1 cellular context compared by ENCODE assay signal in the genomic region with DNA sequence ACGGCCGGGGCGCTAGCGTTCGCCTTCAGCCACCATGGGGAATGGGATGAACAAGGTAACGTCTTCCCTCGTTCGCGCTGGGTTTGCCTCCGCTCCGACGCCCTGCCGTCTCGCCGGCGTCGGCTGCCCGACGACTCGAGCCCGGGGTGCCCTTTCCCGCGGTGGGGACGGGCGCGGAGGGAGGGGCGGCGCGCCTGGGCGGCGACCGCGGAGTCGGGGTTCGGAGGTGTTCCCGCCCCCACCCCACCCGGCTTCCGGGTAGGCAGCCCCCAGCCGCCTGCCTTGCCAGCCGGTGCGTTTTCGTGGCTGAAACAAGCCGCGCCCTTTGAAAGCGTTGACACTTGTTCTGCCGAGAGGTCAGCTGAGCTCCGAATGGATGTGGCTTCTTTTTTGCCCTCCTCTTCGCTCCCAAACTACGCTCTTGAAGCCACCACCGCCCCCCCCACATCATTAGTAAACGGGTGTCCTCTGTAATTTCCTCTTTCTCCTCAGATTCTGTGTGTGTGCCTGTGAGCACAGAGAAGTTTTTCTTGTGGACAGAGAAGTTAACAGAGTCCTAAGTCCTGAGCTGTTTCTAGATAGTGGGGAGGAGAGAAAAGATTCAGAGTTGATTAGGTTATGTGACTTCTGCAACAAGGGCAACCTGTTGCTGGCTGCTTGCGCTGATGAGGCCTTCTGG.
TF ChIP-seq lines count a peak whose summit lies in the region.

No MANE protein-coding gene starts in this region.

TF ChIP-seq in GM12878, 131 proteins besides CTCF, POLR2A, EP300 and RAD21 (continued from another document and continues in another):
- TF ChIP-seq, protein P1, sequence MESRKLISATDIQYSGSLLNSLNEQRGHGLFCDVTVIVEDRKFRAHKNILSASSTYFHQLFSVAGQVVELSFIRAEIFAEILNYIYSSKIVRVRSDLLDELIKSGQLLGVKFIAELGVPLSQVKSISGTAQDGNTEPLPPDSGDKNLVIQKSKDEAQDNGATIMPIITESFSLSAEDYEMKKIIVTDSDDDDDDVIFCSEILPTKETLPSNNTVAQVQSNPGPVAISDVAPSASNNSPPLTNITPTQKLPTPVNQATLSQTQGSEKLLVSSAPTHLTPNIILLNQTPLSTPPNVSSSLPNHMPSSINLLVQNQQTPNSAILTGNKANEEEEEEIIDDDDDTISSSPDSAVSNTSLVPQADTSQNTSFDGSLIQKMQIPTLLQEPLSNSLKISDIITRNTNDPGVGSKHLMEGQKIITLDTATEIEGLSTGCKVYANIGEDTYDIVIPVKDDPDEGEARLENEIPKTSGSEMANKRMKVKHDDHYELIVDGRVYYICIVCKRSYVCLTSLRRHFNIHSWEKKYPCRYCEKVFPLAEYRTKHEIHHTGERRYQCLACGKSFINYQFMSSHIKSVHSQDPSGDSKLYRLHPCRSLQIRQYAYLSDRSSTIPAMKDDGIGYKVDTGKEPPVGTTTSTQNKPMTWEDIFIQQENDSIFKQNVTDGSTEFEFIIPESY (IDR thresholded peaks at IDR 0.05) = no peak
- TF ChIP-seq NFYA (IDR thresholded peaks at IDR 0.05; ENCODE audit: borderline replicate concordance, low read depth, low read length) (no peak), EZH2 (IDR thresholded peaks at IDR 0.05; ENCODE audit: borderline replicate concordance, control insufficient read depth, low read depth, low read length) (no peak), WRNIP1 (IDR thresholded peaks at IDR 0.05; ENCODE audit: borderline replicate concordance, low read depth, low read length) (peak; percentile 85; the same call in 1 of the 2 replicates), ZNF622 (IDR thresholded peaks at IDR 0.05) (no peak), RELB (IDR thresholded peaks at IDR 0.05; ENCODE audit: low read depth) (no peak; the same call in 1 of the 2 replicates), SMAD1 (IDR thresholded peaks at IDR 0.05; ENCODE audit: low read depth, partially characterized antibody) (peak; percentile 97), CREM (IDR thresholded peaks at IDR 0.05; ENCODE audit: low read depth) (no peak), MEF2B (IDR thresholded peaks at IDR 0.05; ENCODE audit: partially characterized antibody, poor library complexity, severe bottlenecking) (no peak), CEBPB (IDR thresholded peaks at IDR 0.05; ENCODE audit: borderline replicate concordance in 1 of 2, low read depth in 2 of 2, low read length in 2 of 2) (no peak), PKNOX1 (IDR thresholded peaks at IDR 0.05) (no peak; the same call in 1 of the 2 replicates), SMC3 (IDR thresholded peaks at IDR 0.05; ENCODE audit: borderline replicate concordance, low read length) (no peak; the same call in 1 of the 2 replicates), SP1 (IDR thresholded peaks at IDR 0.05; ENCODE audit: low read depth, low read length) (peak; percentile 21), BMI1 (IDR thresholded peaks at IDR 0.05; ENCODE audit: borderline replicate concordance) (no peak), ZNF592 (IDR thresholded peaks at IDR 0.05) (no peak), NBN (IDR thresholded peaks at IDR 0.05) (peak; percentile 78), RB1 (IDR thresholded peaks at IDR 0.05; ENCODE audit: borderline replicate concordance) (peak; percentile 20; the same call in 1 of the 2 replicates), KDM1A (IDR thresholded peaks at IDR 0.05; ENCODE audit: borderline replicate concordance) (no peak), RFX5 (IDR thresholded peaks at IDR 0.05; ENCODE audit: low read depth, low read length) (peak; percentile 25; the same call in 1 of the 2 replicates), MYB (IDR thresholded peaks at IDR 0.05; ENCODE audit: borderline replicate concordance, low read depth, low read length) (no peak), BCL11A (IDR thresholded peaks at IDR 0.05; ENCODE audit: low read depth, low read length) (no peak; the same call in 1 of the 2 replicates), KAT2A (conservative IDR thresholded peaks at IDR 0.05; ENCODE audit: control insufficient read depth, low read depth, low read length) (no peak), ZNF217 (IDR thresholded peaks at IDR 0.05) (no peak), MXI1 (IDR thresholded peaks at IDR 0.05; ENCODE audit: low read depth, low read length) (peak; percentile 79), JUNB (IDR thresholded peaks at IDR 0.05) (peak; percentile 34; the same call in 1 of the 2 replicates), NFXL1 (IDR thresholded peaks at IDR 0.05; ENCODE audit: borderline replicate concordance) (no peak), HDAC6 (IDR thresholded peaks at IDR 0.05; ENCODE audit: unreplicated experiment) (peak; percentile 53), YY1 (IDR thresholded peaks at IDR 0.05; ENCODE audit: low read depth, low read length) (peak; percentile 67), RUNX3 (IDR thresholded peaks at IDR 0.05; ENCODE audit: low read length) (no peak), ZZZ3 (IDR thresholded peaks at IDR 0.05; ENCODE audit: control insufficient read depth, insufficient read length, low read depth) (no peak), ATF7 (IDR thresholded peaks at IDR 0.05; ENCODE audit: low read depth) (peak; percentile 59), TAF1 (IDR thresholded peaks at IDR 0.05; ENCODE audit: borderline replicate concordance, low read depth, low read length) (peak; percentile 90), FOXM1 (IDR thresholded peaks at IDR 0.05; ENCODE audit: low read depth, low read length) (no peak), SRF (IDR thresholded peaks at IDR 0.05; ENCODE audit: low read depth in 2 of 2, low read length in 2 of 2) (peak in 1 of 2 experiments; percentile 10; a peak in 1 of 4 replicates), MTA3 (IDR thresholded peaks at IDR 0.05; ENCODE audit: borderline replicate concordance, low read length) (no peak), ESRRA (IDR thresholded peaks at IDR 0.05; ENCODE audit: low read length) (no peak), HCFC1 (IDR thresholded peaks at IDR 0.05; ENCODE audit: low read length) (no peak), CHD4 (IDR thresholded peaks at IDR 0.05) (no peak), CREB1 (IDR thresholded peaks at IDR 0.05; ENCODE audit: low read depth) (no peak)
- TF ChIP-seq, protein P2, sequence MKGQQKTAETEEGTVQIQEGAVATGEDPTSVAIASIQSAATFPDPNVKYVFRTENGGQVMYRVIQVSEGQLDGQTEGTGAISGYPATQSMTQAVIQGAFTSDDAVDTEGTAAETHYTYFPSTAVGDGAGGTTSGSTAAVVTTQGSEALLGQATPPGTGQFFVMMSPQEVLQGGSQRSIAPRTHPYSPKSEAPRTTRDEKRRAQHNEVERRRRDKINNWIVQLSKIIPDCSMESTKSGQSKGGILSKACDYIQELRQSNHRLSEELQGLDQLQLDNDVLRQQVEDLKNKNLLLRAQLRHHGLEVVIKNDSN (IDR thresholded peaks at IDR 0.05; ENCODE audit: borderline replicate concordance, extremely low read length, insufficient read depth, low read depth, low read length) = no peak
- TF ChIP-seq, protein P3, sequence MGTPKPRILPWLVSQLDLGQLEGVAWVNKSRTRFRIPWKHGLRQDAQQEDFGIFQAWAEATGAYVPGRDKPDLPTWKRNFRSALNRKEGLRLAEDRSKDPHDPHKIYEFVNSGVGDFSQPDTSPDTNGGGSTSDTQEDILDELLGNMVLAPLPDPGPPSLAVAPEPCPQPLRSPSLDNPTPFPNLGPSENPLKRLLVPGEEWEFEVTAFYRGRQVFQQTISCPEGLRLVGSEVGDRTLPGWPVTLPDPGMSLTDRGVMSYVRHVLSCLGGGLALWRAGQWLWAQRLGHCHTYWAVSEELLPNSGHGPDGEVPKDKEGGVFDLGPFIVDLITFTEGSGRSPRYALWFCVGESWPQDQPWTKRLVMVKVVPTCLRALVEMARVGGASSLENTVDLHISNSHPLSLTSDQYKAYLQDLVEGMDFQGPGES (IDR thresholded peaks at IDR 0.05) = no peak
- TF ChIP-seq, protein P4, sequence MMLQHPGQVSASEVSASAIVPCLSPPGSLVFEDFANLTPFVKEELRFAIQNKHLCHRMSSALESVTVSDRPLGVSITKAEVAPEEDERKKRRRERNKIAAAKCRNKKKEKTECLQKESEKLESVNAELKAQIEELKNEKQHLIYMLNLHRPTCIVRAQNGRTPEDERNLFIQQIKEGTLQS (IDR thresholded peaks at IDR 0.05; ENCODE audit: borderline replicate concordance, extremely low read depth, low read depth, low read length) = no peak
- TF ChIP-seq, protein P5, sequence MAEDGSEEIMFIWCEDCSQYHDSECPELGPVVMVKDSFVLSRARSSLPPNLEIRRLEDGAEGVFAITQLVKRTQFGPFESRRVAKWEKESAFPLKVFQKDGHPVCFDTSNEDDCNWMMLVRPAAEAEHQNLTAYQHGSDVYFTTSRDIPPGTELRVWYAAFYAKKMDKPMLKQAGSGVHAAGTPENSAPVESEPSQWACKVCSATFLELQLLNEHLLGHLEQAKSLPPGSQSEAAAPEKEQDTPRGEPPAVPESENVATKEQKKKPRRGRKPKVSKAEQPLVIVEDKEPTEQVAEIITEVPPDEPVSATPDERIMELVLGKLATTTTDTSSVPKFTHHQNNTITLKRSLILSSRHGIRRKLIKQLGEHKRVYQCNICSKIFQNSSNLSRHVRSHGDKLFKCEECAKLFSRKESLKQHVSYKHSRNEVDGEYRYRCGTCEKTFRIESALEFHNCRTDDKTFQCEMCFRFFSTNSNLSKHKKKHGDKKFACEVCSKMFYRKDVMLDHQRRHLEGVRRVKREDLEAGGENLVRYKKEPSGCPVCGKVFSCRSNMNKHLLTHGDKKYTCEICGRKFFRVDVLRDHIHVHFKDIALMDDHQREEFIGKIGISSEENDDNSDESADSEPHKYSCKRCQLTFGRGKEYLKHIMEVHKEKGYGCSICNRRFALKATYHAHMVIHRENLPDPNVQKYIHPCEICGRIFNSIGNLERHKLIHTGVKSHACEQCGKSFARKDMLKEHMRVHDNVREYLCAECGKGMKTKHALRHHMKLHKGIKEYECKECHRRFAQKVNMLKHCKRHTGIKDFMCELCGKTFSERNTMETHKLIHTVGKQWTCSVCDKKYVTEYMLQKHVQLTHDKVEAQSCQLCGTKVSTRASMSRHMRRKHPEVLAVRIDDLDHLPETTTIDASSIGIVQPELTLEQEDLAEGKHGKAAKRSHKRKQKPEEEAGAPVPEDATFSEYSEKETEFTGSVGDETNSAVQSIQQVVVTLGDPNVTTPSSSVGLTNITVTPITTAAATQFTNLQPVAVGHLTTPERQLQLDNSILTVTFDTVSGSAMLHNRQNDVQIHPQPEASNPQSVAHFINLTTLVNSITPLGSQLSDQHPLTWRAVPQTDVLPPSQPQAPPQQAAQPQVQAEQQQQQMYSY (CRISPR knock-in tag; IDR thresholded peaks at IDR 0.05) = peak; percentile 25; the same call in 1 of the 2 replicates
- TF ChIP-seq, protein P6, sequence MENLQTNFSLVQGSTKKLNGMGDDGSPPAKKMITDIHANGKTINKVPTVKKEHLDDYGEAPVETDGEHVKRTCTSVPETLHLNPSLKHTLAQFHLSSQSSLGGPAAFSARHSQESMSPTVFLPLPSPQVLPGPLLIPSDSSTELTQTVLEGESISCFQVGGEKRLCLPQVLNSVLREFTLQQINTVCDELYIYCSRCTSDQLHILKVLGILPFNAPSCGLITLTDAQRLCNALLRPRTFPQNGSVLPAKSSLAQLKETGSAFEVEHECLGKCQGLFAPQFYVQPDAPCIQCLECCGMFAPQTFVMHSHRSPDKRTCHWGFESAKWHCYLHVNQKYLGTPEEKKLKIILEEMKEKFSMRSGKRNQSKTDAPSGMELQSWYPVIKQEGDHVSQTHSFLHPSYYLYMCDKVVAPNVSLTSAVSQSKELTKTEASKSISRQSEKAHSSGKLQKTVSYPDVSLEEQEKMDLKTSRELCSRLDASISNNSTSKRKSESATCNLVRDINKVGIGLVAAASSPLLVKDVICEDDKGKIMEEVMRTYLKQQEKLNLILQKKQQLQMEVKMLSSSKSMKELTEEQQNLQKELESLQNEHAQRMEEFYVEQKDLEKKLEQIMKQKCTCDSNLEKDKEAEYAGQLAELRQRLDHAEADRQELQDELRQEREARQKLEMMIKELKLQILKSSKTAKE (IDR thresholded peaks at IDR 0.05; ENCODE audit: low read depth, poor library complexity, severe bottlenecking) = peak; percentile 85
